Comparison of ENCODE assay signal across 20 cellular contexts in genomic region chr1:30366914-30367313, GRCh38.
DNase-seq lines count a peak whose midpoint lies in the region; ATAC-seq, FAIRE-seq and TF ChIP-seq lines count a peak whose summit lies in the region.
"Had no signal": no experiment of that assay in that cellular context is flagged by ENCODE, and none has a peak within 500 bp of the region (broad histone marks: within the 10 kb centered on the region; RNA-seq: fewer than 3 reads in every experiment).

No MANE protein-coding gene starts in this region.

- in situ Hi-C loops in K562 (cut with MboI) = no loop called here

- no peaks in the 10 kb centered on the region for H4K20me1 ChIP-seq in K562 (replicated peaks; ENCODE audit: control insufficient read depth, insufficient read depth, low read length)

- CTCF ChIA-PET in HEK293 (lab: Yijun Ruan, JAX) = interaction anchor here (1.1 to 1.3 kb wide), 2 partner anchors 12 to 14 kb away, joined by 4 to 6 read pairs; no protein-coding TSS in a partner anchor
- CTCF ChIA-PET in K562 (lab: Yijun Ruan, JAX; ENCODE audit: low intra/inter-chr PET ratio) = no interaction called here
- CTCF ChIA-PET in activated CD4-positive, alpha-beta memory T cell treated with anti-CD3 and anti-CD28 coated beads for 36 hours (lab: Charles Lee) = no interaction called here

- 2% methylated on average over 5 of the region's 5 CpGs for WGBS in K562 (ENCODE audit: insufficient coverage, low coverage, missing lambda C conversion rate)
- WGBS in mesendoderm (ENCODE audit: extremely low coverage, insufficient coverage, low lambda C conversion rate) = no CpG with 5 or more reads among the region's 5 CpGs

- TF ChIP-seq CTCF in HEK293 (tag by site-specific recombination; IDR thresholded peaks at IDR 0.05) (no peak), K562 (IDR thresholded peaks at IDR 0.05 in 2 of 3, conservative IDR thresholded peaks at IDR 0.05 in 1 of 3; ENCODE audit: insufficient read depth in 2 of 3, low read depth in 1 of 3, low read length in 3 of 3) (no peak), mucosa of descending colon (IDR thresholded peaks at IDR 0.05) (no peak)

- H3K36me3 ChIP-seq in HEK293 (ENCODE audit: control insufficient read depth in 2 of 2, insufficient read depth in 1 of 2, low read length in 2 of 2) = no peaks in the 10 kb centered on the region
- no peaks in the 10 kb centered on the region for H3K36me3 ChIP-seq in K562 (ENCODE audit: control insufficient read depth, insufficient read depth, low read length)
- no peaks in the 10 kb centered on the region for H3K36me3 ChIP-seq in mesendoderm (ENCODE audit: control insufficient read depth, insufficient read depth, low read length)
- H3K36me3 ChIP-seq in mucosa of descending colon (ENCODE audit: low read depth) = no peaks in the 10 kb centered on the region
- H3K36me3 ChIP-seq: BE2C, MG63 had no signal

- H3K27ac ChIP-seq in HEK293 (ENCODE audit: extremely low read depth, low read depth, low read length) = no peak overlapping the region
- H3K27ac ChIP-seq in K562 (ENCODE audit: extremely low read depth, low read depth, low read length) = no peak overlapping the region
- H3K27ac ChIP-seq in mesendoderm (ENCODE audit: low read depth, low read length) = no peak overlapping the region
- H3K27ac ChIP-seq: 22Rv1 had no signal

- H3K79me2 ChIP-seq in K562 (ENCODE audit: control insufficient read depth, insufficient read depth, low read length) (no peaks in the 10 kb centered on the region), mesendoderm (ENCODE audit: control insufficient read depth, insufficient read depth, low read length) (no peaks in the 10 kb centered on the region)

- H3K9ac ChIP-seq in K562 (ENCODE audit: insufficient read depth in 1 of 2, low read depth in 2 of 2, low read length in 2 of 2) (no peak overlapping the region), mesendoderm (ENCODE audit: low read length) (no peak overlapping the region)

- intact Hi-C loops in K562 (cut with micrococcal nuclease) (no loop called here), mucosa of descending colon (cut with DNase I, micrococcal nuclease) (no loop called here)
- intact Hi-C loops in activated CD4-positive, alpha-beta memory T cell treated with anti-CD3 and anti-CD28 coated beads for 36 hours (cut with micrococcal nuclease) = no loop called here

- BruUV-seq in K562 (replicated peaks; lab: Mats Ljungman, UMichigan) = no TSS peak

- H3K9me3 Mint-ChIP-seq in activated CD4-positive, alpha-beta memory T cell treated with anti-CD3 and anti-CD28 coated beads for 36 hours = no peaks in the 10 kb centered on the region
- H3K9me3 Mint-ChIP-seq: CD8-positive, alpha-beta T cell had no signal

- H3K4me3 ChIP-seq in HEK293 (ENCODE audit: low read depth, low read length) (no peak overlapping the region), K562 (no peak overlapping the region), mesendoderm (ENCODE audit: low read length) (no peak overlapping the region), mucosa of descending colon (no peak overlapping the region)
- H3K4me3 ChIP-seq: MG63 had no signal

- H3K4ac ChIP-seq in mesendoderm (ENCODE audit: low read depth, low read length) = no peak overlapping the region

- H3K36me3 Mint-ChIP-seq in activated CD4-positive, alpha-beta memory T cell treated with anti-CD3 and anti-CD28 coated beads for 36 hours = no peaks in the 10 kb centered on the region
- H3K36me3 Mint-ChIP-seq: CD8-positive, alpha-beta T cell had no signal

- no peak overlapping the region for H4K5ac ChIP-seq in mesendoderm (ENCODE audit: low read length)

- no peak overlapping the region for H2AFZ ChIP-seq in K562 (ENCODE audit: low read depth, low read length)

- H2BK120ac ChIP-seq in mesendoderm (ENCODE audit: low read depth, low read length) = no peak overlapping the region

- no peak overlapping the region for H3K56ac ChIP-seq in mesendoderm (ENCODE audit: low read length)

- TF ChIP-seq EP300 in K562 (IDR thresholded peaks at IDR 0.05; ENCODE audit: low read length) = no peak

- H3K27ac Mint-ChIP-seq in activated CD4-positive, alpha-beta memory T cell treated with anti-CD3 and anti-CD28 coated beads for 36 hours = no peak overlapping the region
- H3K27ac Mint-ChIP-seq: CD8-positive, alpha-beta T cell had no signal

- H2BK5ac ChIP-seq in mesendoderm (ENCODE audit: low read length) = no peak overlapping the region

- no peak for TF ChIP-seq RAD21 in K562 (CRISPR knock-in tag; conservative IDR thresholded peaks at IDR 0.05 in 1 of 2, IDR thresholded peaks at IDR 0.05 in 1 of 2)

- H3K4me1 ChIP-seq in HEK293 (ENCODE audit: control insufficient read depth, insufficient read depth, low read length) (no peaks in the 10 kb centered on the region), K562 (replicated peaks in 1 of 2; ENCODE audit: control insufficient read depth in 2 of 2, insufficient read depth in 2 of 2, low read length in 2 of 2) (no peaks in the 10 kb centered on the region), mesendoderm (ENCODE audit: control insufficient read depth, low read depth, low read length) (no peaks in the 10 kb centered on the region), mucosa of descending colon (ENCODE audit: low read depth) (no peaks in the 10 kb centered on the region)
- H3K4me1 ChIP-seq: BE2C had no signal

- no peak overlapping the region for H3K4me3 Mint-ChIP-seq in activated CD4-positive, alpha-beta memory T cell treated with anti-CD3 and anti-CD28 coated beads for 36 hours
- H3K4me3 Mint-ChIP-seq: CD8-positive, alpha-beta T cell had no signal

- no peaks in the 10 kb centered on the region for H3K9me3 ChIP-seq in HEK293 (ENCODE audit: control insufficient read depth, insufficient read depth, low read depth, low read length)
- H3K9me3 ChIP-seq in K562 (replicated peaks; ENCODE audit: control insufficient read depth, insufficient read depth, low read depth, low read length) = no peaks in the 10 kb centered on the region
- no peaks in the 10 kb centered on the region for H3K9me3 ChIP-seq in mucosa of descending colon
- H3K9me3 ChIP-seq: BE2C, MG63 had no signal

- H3K9me1 ChIP-seq in K562 (ENCODE audit: control insufficient read depth, insufficient read depth, low read length) = no peaks in the 10 kb centered on the region

- no peaks in the 10 kb centered on the region for H3K79me1 ChIP-seq in mesendoderm (ENCODE audit: low read length)

- no peak overlapping the region for H2AK5ac ChIP-seq in mesendoderm (ENCODE audit: low read length)

- peak; percentile 59; the same call in 1 of the 3 replicates for ATAC-seq in K562
- no peak for ATAC-seq in mucosa of descending colon
- ATAC-seq: CD8-positive, alpha-beta T cell; PC-3 had no signal

- no peak overlapping the region for H2BK15ac ChIP-seq in mesendoderm (replicated peaks; ENCODE audit: low read depth)

- no peak for TF ChIP-seq POLR2A in K562 (conservative IDR thresholded peaks at IDR 0.05)

- no peak overlapping the region for H3K18ac ChIP-seq in mesendoderm (ENCODE audit: low read length)

- FAIRE-seq in K562 (lab: Jason Lieb, UNC) = no peak
- FAIRE-seq: GM19239 had no signal

- no peak overlapping the region for H3K23ac ChIP-seq in mesendoderm (ENCODE audit: low read length)

- no peak overlapping the region for H3K4me2 ChIP-seq in K562 (ENCODE audit: insufficient read depth, low read length)
- no peak overlapping the region for H3K4me2 ChIP-seq in mesendoderm (ENCODE audit: low read length)

- no peak overlapping the region for H4K8ac ChIP-seq in mesendoderm (ENCODE audit: low read depth, low read length)

- H3K27me3 Mint-ChIP-seq in activated CD4-positive, alpha-beta memory T cell treated with anti-CD3 and anti-CD28 coated beads for 36 hours = peaks cover 13% of the 10 kb centered on the region

- H3K27me3 ChIP-seq in K562 (ENCODE audit: control insufficient read depth in 2 of 2, insufficient read depth in 2 of 2, low read length in 2 of 2) = peaks cover 0 to 16% of the 10 kb centered on the region in 2 experiments; a peak in 2 of 5 replicates
- no peaks in the 10 kb centered on the region for H3K27me3 ChIP-seq in mesendoderm (ENCODE audit: insufficient read depth, low read length, poor library complexity)
- H3K27me3 ChIP-seq: BE2C, MG63 had no signal

- POLR2A ChIA-PET in HEK293 (lab: Yijun Ruan, JAX) (no interaction called here), K562 (lab: Yijun Ruan, JAX) (no interaction called here)
- POLR2A ChIA-PET in activated CD4-positive, alpha-beta memory T cell treated with anti-CD3 and anti-CD28 coated beads for 36 hours (lab: Charles Lee) = no interaction called here

- DNase-seq in NCI-H1436 (lab: John Stamatoyannopoulos, UW) = peak; percentile 24
- DNase-seq in NCI-H1436 treated with DMSO at 0.1 percent for 48 hours (lab: John Stamatoyannopoulos, UW) = no peak
- DNase-seq in K562 (ENCODE audit: extremely low read depth in 1 of 4, low spot score in 3 of 4) = peak in 3 of 4 experiments; percentile 27 to 31 (median 27)
- peak; percentile 73 for DNase-seq in mesendoderm
- no peak for DNase-seq in mucosa of descending colon
- no peak for DNase-seq in NCI-H2196 (lab: John Stamatoyannopoulos, UW; ENCODE audit: unreplicated experiment)
- no peak for DNase-seq in activated CD4-positive, alpha-beta memory T cell treated with anti-CD3 and anti-CD28 coated beads for 36 hours
- DNase-seq: BE2C; CD8-positive, alpha-beta T cell; HCEC 1CT; KG1; MG63; NCI-H1092; NCI-H187; NCI-H345; NCI-H526 treated with DMSO at 0.1 percent for 48 hours; PC-3 had no signal

- no peaks in the 10 kb centered on the region for H3K4me1 Mint-ChIP-seq in activated CD4-positive, alpha-beta memory T cell treated with anti-CD3 and anti-CD28 coated beads for 36 hours (ENCODE audit: low read depth)

TF ChIP-seq in HEK293, 187 proteins besides CTCF, POLR2A, EP300 and RAD21:
- TF ChIP-seq BCL11A (tag by site-specific recombination; IDR thresholded peaks at IDR 0.05; ENCODE audit: low read depth) (no peak), SP2 (tag by site-specific recombination; IDR thresholded peaks at IDR 0.05) (peak; percentile 18; the same call in 1 of the 2 replicates)
TF ChIP-seq in HEK293: peak in this region for 1.

TF ChIP-seq in K562, 482 proteins besides CTCF, POLR2A, EP300 and RAD21:
- TF ChIP-seq LEF1 (IDR thresholded peaks at IDR 0.05) (no peak), USF1 (CRISPR knock-in tag; IDR thresholded peaks at IDR 0.05) (peak; percentile 36; the same call in 1 of the 2 replicates)

Comparison
In these comparisons a context has a peak if more than half of its experiments do, and no peak if none do; other contexts are left out.
1. DNase-seq: peak in NCI-H1436 (single experiment), K562 (3 of 4) and mesendoderm (single experiment); none in NCI-H1436 treated with DMSO at 0.1 percent for 48 hours (single experiment), mucosa of descending colon (0 of 3), NCI-H2196 (single experiment) and activated CD4-positive, alpha-beta memory T cell treated with anti-CD3 and anti-CD28 coated beads for 36 hours (single experiment).